8 cellular contexts compared by ENCODE assay signal in the genomic region with DNA sequence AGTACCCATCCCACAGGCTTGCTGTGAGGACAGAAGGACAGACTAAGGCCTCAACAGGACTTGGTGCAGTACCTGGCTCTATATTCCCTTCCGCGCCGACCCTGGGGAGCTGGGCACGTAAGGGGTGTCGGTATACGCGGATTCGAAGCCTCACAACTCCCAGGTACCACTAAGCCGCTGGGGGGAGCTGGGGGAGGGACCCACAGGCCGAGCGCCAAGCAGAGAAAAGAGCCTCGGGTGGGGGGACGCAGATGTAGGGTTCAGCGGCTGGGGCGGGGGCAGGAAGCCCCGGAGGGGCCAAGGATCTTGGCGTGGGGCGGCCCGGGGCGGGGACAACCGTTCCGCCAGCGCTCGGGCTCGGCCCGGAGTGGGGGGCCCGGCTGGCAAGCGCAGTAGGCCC.
A peak's percentile ranks its signal among the peaks of the same experiment; 100 is the strongest.
DNase-seq lines count a peak whose midpoint lies in the region; ATAC-seq and TF ChIP-seq lines count a peak whose summit lies in the region.

No MANE protein-coding gene starts in this region.

- peaks cover 5 to 10% of the 10 kb centered on the region in 2 donors for H3K27me3 Mint-ChIP-seq in CD4-positive, alpha-beta memory T cell
- peaks cover 8% of the 10 kb centered on the region for H3K27me3 Mint-ChIP-seq in activated CD8-positive, alpha-beta T cell treated with anti-CD3 and anti-CD28 coated beads for 36 hours
- H3K27me3 Mint-ChIP-seq in endothelial cell (ENCODE audit: unreplicated experiment) = peaks cover 10% of the 10 kb centered on the region

- 0 to 3% methylated on average over 6 to 26 of the region's 28 CpGs for WGBS in testis, 2 donors

- peak; percentile 15 for ATAC-seq in GM21423 (IDR thresholded peaks at IDR 0.05; ENCODE audit: unreplicated experiment)
- peak; percentile 8 for ATAC-seq in activated CD8-positive, alpha-beta T cell treated with anti-CD3 and anti-CD28 coated beads for 36 hours
- no peak for ATAC-seq in HG03565 (IDR thresholded peaks at IDR 0.05; ENCODE audit: unreplicated experiment)

- peak overlapping the region; percentile 71 for H3K9ac ChIP-seq in muscle layer of colon (ENCODE audit: low read length)

- peaks cover 20 to 35% of the 10 kb centered on the region in 2 donors for H3K36me3 Mint-ChIP-seq in CD4-positive, alpha-beta memory T cell
- peaks cover 32% of the 10 kb centered on the region for H3K36me3 Mint-ChIP-seq in activated CD8-positive, alpha-beta T cell treated with anti-CD3 and anti-CD28 coated beads for 36 hours (ENCODE audit: low read depth)
- peaks cover 22% of the 10 kb centered on the region for H3K36me3 Mint-ChIP-seq in endothelial cell (ENCODE audit: low read depth, unreplicated experiment)

- DNase-seq in CD4-positive, alpha-beta memory T cell = peak; percentile 36 to 68 (median 47)
- DNase-seq in KBM-7 (peak; percentile 28), endothelial cell (ENCODE audit: low spot score) (peak; percentile 22), testis (peak; percentile 35)
- DNase-seq in activated CD8-positive, alpha-beta T cell treated with anti-CD3 and anti-CD28 coated beads for 36 hours = peak; percentile 69

- peak overlapping the region; percentile 66 for H3K27ac ChIP-seq in CD4-positive, alpha-beta memory T cell (ENCODE audit: low read depth, low read length)
- H3K27ac ChIP-seq in muscle layer of colon (ENCODE audit: low read depth, low read length) (peak overlapping the region; percentile 71), testis (peak overlapping the region; percentile 71 to 82)

- POLR2A ChIA-PET in CD4-positive, alpha-beta memory T cell (lab: Charles Lee; ENCODE audit: partially characterized antibody) = interaction anchor here (0.8 to 2.4 kb wide), 12 partner anchors 11 to 1896 kb away, joined by 3 to 10 read pairs (median 4); partner anchors contain the start of genes RHEB, ZNF398, ZNF777 and ZNF783
- POLR2A ChIA-PET in activated CD8-positive, alpha-beta T cell treated with anti-CD3 and anti-CD28 coated beads for 36 hours (lab: Charles Lee) = interaction anchor here (1.3 to 1.7 kb wide), 3 partner anchors 21 to 262 kb away, joined by 3 to 7 read pairs (median 3); no protein-coding TSS in a partner anchor

- no peaks in the 10 kb centered on the region for H3K9me3 Mint-ChIP-seq in CD4-positive, alpha-beta memory T cell
- no peaks in the 10 kb centered on the region for H3K9me3 Mint-ChIP-seq in activated CD8-positive, alpha-beta T cell treated with anti-CD3 and anti-CD28 coated beads for 36 hours
- H3K9me3 Mint-ChIP-seq in endothelial cell (ENCODE audit: unreplicated experiment) = no peaks in the 10 kb centered on the region

- peaks cover 4% of the 10 kb centered on the region for H3K27me3 ChIP-seq in CD4-positive, alpha-beta memory T cell (ENCODE audit: insufficient read depth, low read length)
- no peaks in the 10 kb centered on the region for H3K27me3 ChIP-seq in muscle layer of colon (ENCODE audit: control insufficient read depth in 1 of 2, insufficient read depth in 2 of 2, low read length in 2 of 2)
- H3K27me3 ChIP-seq in testis = no peaks in the 10 kb centered on the region

- peak overlapping the region; percentile 90 to 96 (median 93) for H3K4me3 Mint-ChIP-seq in CD4-positive, alpha-beta memory T cell
- H3K4me3 Mint-ChIP-seq in activated CD8-positive, alpha-beta T cell treated with anti-CD3 and anti-CD28 coated beads for 36 hours = peak overlapping the region; percentile 95
- peak overlapping the region; percentile 95 for H3K4me3 Mint-ChIP-seq in endothelial cell (ENCODE audit: unreplicated experiment)

- no peak for TF ChIP-seq POLR2A in testis (IDR thresholded peaks at IDR 0.05)

- H3K36me3 ChIP-seq in CD4-positive, alpha-beta memory T cell (ENCODE audit: insufficient read depth, low read length) = peaks cover 21% of the 10 kb centered on the region
- H3K36me3 ChIP-seq in muscle layer of colon (ENCODE audit: insufficient read depth, low read length) (peaks cover 20% of the 10 kb centered on the region), testis (ENCODE audit: low read depth, missing control alignments) (no peaks in the 10 kb centered on the region)

- intact Hi-C loops in CD4-positive, alpha-beta memory T cell (cut with micrococcal nuclease) = loop anchor here (1.0 to 10.0 kb wide), 7 partner anchors 24 to 479 kb away; partner anchors contain the start of genes ZNF398 and ZNF746
- intact Hi-C loops in activated CD8-positive, alpha-beta T cell treated with anti-CD3 and anti-CD28 coated beads for 36 hours (cut with micrococcal nuclease) = loop anchor here (1.0 to 10.0 kb wide), 2 partner anchors 24 to 119 kb away; no protein-coding TSS in a partner anchor
- intact Hi-C loops in testis (cut with DNase I; ENCODE audit: low total_unique reads) = no loop called here

- no peaks in the 10 kb centered on the region for H3K9me3 ChIP-seq in CD4-positive, alpha-beta memory T cell (ENCODE audit: control insufficient read depth in 1 of 2, low read length in 2 of 2)
- H3K9me3 ChIP-seq in muscle layer of colon (ENCODE audit: low read length) (no peaks in the 10 kb centered on the region), testis (no peaks in the 10 kb centered on the region)

- peak overlapping the region; percentile 33 to 76 for H3K4me3 ChIP-seq in CD4-positive, alpha-beta memory T cell (ENCODE audit: low read length in 2 of 2)
- peak overlapping the region; percentile 55 to 96 for H3K4me3 ChIP-seq in muscle layer of colon (ENCODE audit: low read depth in 1 of 2, low read length in 2 of 2)
- peak overlapping the region; percentile 97 to 99 for H3K4me3 ChIP-seq in testis

- peak overlapping the region; percentile 79 to 95 (median 88) for H3K27ac Mint-ChIP-seq in CD4-positive, alpha-beta memory T cell
- H3K27ac Mint-ChIP-seq in activated CD8-positive, alpha-beta T cell treated with anti-CD3 and anti-CD28 coated beads for 36 hours = peak overlapping the region; percentile 80
- H3K27ac Mint-ChIP-seq in endothelial cell (ENCODE audit: unreplicated experiment) = peak overlapping the region; percentile 48

- no peak for TF ChIP-seq CTCF in activated CD8-positive, alpha-beta T cell treated with anti-CD3 and anti-CD28 coated beads for 36 hours (IDR thresholded peaks at IDR 0.05)
- TF ChIP-seq CTCF in endothelial cell (IDR thresholded peaks at IDR 0.05; ENCODE audit: unreplicated experiment) (no peak), testis (IDR thresholded peaks at IDR 0.05) (no peak)

- H3K4me1 Mint-ChIP-seq in CD4-positive, alpha-beta memory T cell = peaks cover 23 to 54% (median 36%) of the 10 kb centered on the region in 4 donors
- peaks cover 39% of the 10 kb centered on the region for H3K4me1 Mint-ChIP-seq in activated CD8-positive, alpha-beta T cell treated with anti-CD3 and anti-CD28 coated beads for 36 hours (ENCODE audit: low read depth)
- H3K4me1 Mint-ChIP-seq in endothelial cell (ENCODE audit: unreplicated experiment) = peaks cover 22% of the 10 kb centered on the region

- CTCF ChIA-PET in CD4-positive, alpha-beta memory T cell (lab: Charles Lee; ENCODE audit: partially characterized antibody) = interaction anchor here (0.9 to 3.0 kb wide), 16 partner anchors 11 to 429 kb away, joined by 3 to 12 read pairs (median 4); partner anchors contain the start of genes ZNF282 and ZNF783
- CTCF ChIA-PET in activated CD8-positive, alpha-beta T cell treated with anti-CD3 and anti-CD28 coated beads for 36 hours (lab: Charles Lee) = interaction anchor here (0.6 to 2.2 kb wide), 14 partner anchors 12 to 477 kb away, joined by 3 to 9 read pairs (median 4); partner anchors contain the start of gene ZNF398

- in situ Hi-C loops in KBM-7 (cut with MboI; ENCODE audit: low pct_unique_long_range_greater_than_20kb, low sequenced_read_pairs) = no loop called here

- H3K4me1 ChIP-seq in CD4-positive, alpha-beta memory T cell (ENCODE audit: insufficient read depth, low read length) = peaks cover 41% of the 10 kb centered on the region
- H3K4me1 ChIP-seq in muscle layer of colon (ENCODE audit: insufficient read depth, low read length) (peaks cover 18% of the 10 kb centered on the region), testis (peaks cover 7% of the 10 kb centered on the region)
